21 cellular contexts compared by ENCODE assay signal in the genomic region with DNA sequence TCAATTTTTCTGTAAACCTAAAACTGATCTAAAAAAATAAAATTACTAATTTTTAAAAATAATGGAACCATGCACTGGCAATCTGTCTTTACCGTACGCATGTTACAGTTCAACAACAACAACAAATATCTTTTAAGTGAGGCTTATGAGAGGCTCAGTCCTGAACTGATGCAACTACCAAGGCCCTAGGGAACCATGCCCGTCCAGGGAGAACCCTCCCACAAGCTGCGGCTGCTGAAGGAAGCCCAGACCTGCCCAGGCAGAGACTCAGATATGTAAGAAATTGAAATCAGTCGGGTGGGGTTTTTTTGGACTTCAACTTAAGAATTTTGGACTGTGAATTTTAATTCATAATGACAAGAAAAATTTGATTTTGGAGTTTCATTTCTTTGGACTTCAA.
DNase-seq lines count a peak whose midpoint lies in the region; ATAC-seq, FAIRE-seq and TF ChIP-seq lines count a peak whose summit lies in the region.
"Had no signal": no experiment of that assay in that cellular context is flagged by ENCODE, and none has a peak within 500 bp of the region (broad histone marks: within the 10 kb centered on the region; RNA-seq: fewer than 3 reads in every experiment).

No MANE protein-coding gene starts in this region.

- no peak for FAIRE-seq in bronchial epithelial cell (lab: Jason Lieb, UNC)
- FAIRE-seq: GM12878 had no signal

- H3K36me3 ChIP-seq in breast epithelium: no peaks in the 10 kb centered on the region
- peaks cover 3% of the 10 kb centered on the region for H3K36me3 ChIP-seq in bronchial epithelial cell (ENCODE audit: control insufficient read depth, insufficient read depth, low read length)

- POLR2A ChIA-PET in MCF 10A (lab: Yijun Ruan, JAX): interaction anchor here (1.3 kb wide), 1 partner anchor 10 kb away, joined by 3 read pairs; no protein-coding TSS in a partner anchor

- no peak for TF ChIP-seq CTCF in breast epithelium (IDR thresholded peaks at IDR 0.05)
- TF ChIP-seq CTCF in MCF 10A (IDR thresholded peaks at IDR 0.05; ENCODE audit: unreplicated experiment): no peak
- no peak for TF ChIP-seq CTCF in bronchial epithelial cell (IDR thresholded peaks at IDR 0.05; ENCODE audit: insufficient read depth, low read length, severe bottlenecking)
- TF ChIP-seq CTCF in fibroblast of the aortic adventitia (IDR thresholded peaks at IDR 0.05; ENCODE audit: insufficient read depth, low read length): no peak
- no peak for TF ChIP-seq CTCF in GM13976 (IDR thresholded peaks at IDR 0.05; ENCODE audit: borderline replicate concordance, control extremely low read depth, extremely low read depth, insufficient read depth, missing control alignments)

- CTCF ChIA-PET in MCF 10A (lab: Yijun Ruan, JAX): interaction anchor here (1.0 to 1.5 kb wide), 4 partner anchors 15 to 386 kb away, joined by 3 read pairs; no protein-coding TSS in a partner anchor

- in situ Hi-C loops in GM13976 (cut with MboI; ENCODE audit: low sequenced_read_pairs, unreplicated experiment): loop anchor here (25.0 kb wide), 1 partner anchor 389 kb away; no protein-coding TSS in a partner anchor

- H3K36me3 Mint-ChIP-seq in MCF 10A (ENCODE audit: insufficient read depth, unreplicated experiment): no peaks in the 10 kb centered on the region

- no peak overlapping the region for H3K27ac ChIP-seq in breast epithelium
- H3K27ac ChIP-seq: KMS-11 had no signal

- H3K9me3 Mint-ChIP-seq in MCF 10A (ENCODE audit: unreplicated experiment): no peaks in the 10 kb centered on the region

- H3K27me3 Mint-ChIP-seq in MCF 10A (ENCODE audit: insufficient read depth, unreplicated experiment): no peaks in the 10 kb centered on the region

- intact Hi-C loops in breast epithelium (cut with DNase I; ENCODE audit: low total_unique reads) (no loop called here), MCF 10A (cut with micrococcal nuclease) (no loop called here), sciatic nerve (cut with DNase I) (no loop called here)

- no peaks in the 10 kb centered on the region for H3K9me3 ChIP-seq in breast epithelium

- no peaks in the 10 kb centered on the region for H3K27me3 ChIP-seq in breast epithelium
- no peaks in the 10 kb centered on the region for H3K27me3 ChIP-seq in bronchial epithelial cell (ENCODE audit: control insufficient read depth, insufficient read depth, low read length)

- TF ChIP-seq POLR2A in breast epithelium (IDR thresholded peaks at IDR 0.05): no peak

- peaks cover 6% of the 10 kb centered on the region for H3K4me1 Mint-ChIP-seq in MCF 10A (ENCODE audit: insufficient read depth, unreplicated experiment)

- no peak for ATAC-seq in sciatic nerve
- ATAC-seq: GM12878 had no signal

- BruUV-seq in MCF 10A (replicated peaks; lab: Mats Ljungman, UMichigan): no TSS peak

- no peak overlapping the region for H3K4me3 ChIP-seq in breast epithelium
- H3K4me3 ChIP-seq in bronchial epithelial cell (ENCODE audit: low read depth, low read length): no peak overlapping the region
- H3K4me3 ChIP-seq in fibroblast of the aortic adventitia (ENCODE audit: low read depth, low read length): no peak overlapping the region
- H3K4me3 ChIP-seq: GM12878 had no signal

- no peak overlapping the region for H3K27ac Mint-ChIP-seq in MCF 10A (ENCODE audit: low read depth, unreplicated experiment)

- H3K4me3 Mint-ChIP-seq in MCF 10A (ENCODE audit: unreplicated experiment): no peak overlapping the region

- DNase-seq in breast epithelium (ENCODE audit: low spot score in 2 of 2) (peak; percentile 40 to 44), MCF 10A (ENCODE audit: unreplicated experiment) (no peak), bronchial epithelial cell (ENCODE audit: low read depth) (peak; percentile 69), fibroblast of the aortic adventitia (ENCODE audit: low read depth) (peak; percentile 61), GM13976 (ENCODE audit: low spot score) (no peak), globus pallidus (ENCODE audit: low spot score) (no peak), DMS 273 treated with DMSO at 0.1 percent for 48 hours (lab: John Stamatoyannopoulos, UW) (no peak), sciatic nerve (ENCODE audit: low spot score) (no peak)
- DNase-seq: 8988T, DMS79 treated with DMSO at 0.1 percent for 48 hours, GOT3, HCEC 1CT, IMR-90, MV-4-11, NCI-H1694, NCI-H2081, NCI-H2171, NCI-H524 treated with DMSO at 0.1 percent for 48 hours, SHP77 had no signal

- H3K4me1 ChIP-seq in breast epithelium: no peaks in the 10 kb centered on the region

Comparison
In these comparisons a context has a peak if more than half of its experiments do, and no peak if none do; other contexts are left out.
1. DNase-seq: peak in breast epithelium (2 of 2), bronchial epithelial cell (single experiment) and fibroblast of the aortic adventitia (single experiment); none in MCF 10A (single experiment), GM13976 (single experiment), globus pallidus (single experiment), DMS 273 treated with DMSO at 0.1 percent for 48 hours (single experiment) and sciatic nerve (single experiment).